Comparison of ENCODE assay signal across 1 cellular context in genomic region chr3:71243230-71243629, GRCh38.
TF ChIP-seq lines count a peak whose summit lies in the region.

No MANE protein-coding gene starts in this region.

TF ChIP-seq in H1, 55 proteins besides CTCF, POLR2A, EP300 and RAD21:
- no peak for TF ChIP-seq TAF7 (optimal IDR thresholded peaks at IDR 0.05; ENCODE audit: borderline replicate concordance, low read depth, low read length)
- TF ChIP-seq USF2 (IDR thresholded peaks at IDR 0.05; ENCODE audit: low read length) = no peak
- TF ChIP-seq JUN (IDR thresholded peaks at IDR 0.05; ENCODE audit: low read depth, low read length) = no peak
- no peak for TF ChIP-seq TBP (IDR thresholded peaks at IDR 0.05; ENCODE audit: low read depth, low read length)
- no peak for TF ChIP-seq PHF8 (conservative IDR thresholded peaks at IDR 0.05; ENCODE audit: low read depth, low read length)
- TF ChIP-seq SIN3A (conservative IDR thresholded peaks at IDR 0.05 in 1 of 2, IDR thresholded peaks at IDR 0.05 in 1 of 2; ENCODE audit: low read depth in 1 of 2, low read length in 2 of 2) = no peak
- no peak for TF ChIP-seq BACH1 (IDR thresholded peaks at IDR 0.05; ENCODE audit: low read length)
- no peak for TF ChIP-seq CHD2 (IDR thresholded peaks at IDR 0.05; ENCODE audit: low read length)
- no peak for TF ChIP-seq SRF (IDR thresholded peaks at IDR 0.05; ENCODE audit: low read depth, low read length)
- TF ChIP-seq RBBP5 (IDR thresholded peaks at IDR 0.05; ENCODE audit: borderline replicate concordance, low read depth, low read length) = no peak
- TF ChIP-seq KDM5A (IDR thresholded peaks at IDR 0.05; ENCODE audit: low read length) = no peak
- TF ChIP-seq FOSL1 (IDR thresholded peaks at IDR 0.05; ENCODE audit: insufficient read depth, low read depth, low read length) = no peak
- no peak for TF ChIP-seq SP4 (IDR thresholded peaks at IDR 0.05; ENCODE audit: low read length)
- no peak for TF ChIP-seq CEBPB (IDR thresholded peaks at IDR 0.05; ENCODE audit: low read depth, low read length)
- no peak for TF ChIP-seq MAX (IDR thresholded peaks at IDR 0.05)
- TF ChIP-seq POLR2AphosphoS5 (IDR thresholded peaks at IDR 0.05; ENCODE audit: low read depth, low read length) = no peak
- no peak for TF ChIP-seq ASH2L (IDR thresholded peaks at IDR 0.05; ENCODE audit: low read length)
- TF ChIP-seq KDM1A (IDR thresholded peaks at IDR 0.05; ENCODE audit: borderline replicate concordance, low read length) = no peak
TF ChIP-seq in H1: peak in this region for 0.
